ENCODE assay signal across 8 cellular contexts in the genomic region with DNA sequence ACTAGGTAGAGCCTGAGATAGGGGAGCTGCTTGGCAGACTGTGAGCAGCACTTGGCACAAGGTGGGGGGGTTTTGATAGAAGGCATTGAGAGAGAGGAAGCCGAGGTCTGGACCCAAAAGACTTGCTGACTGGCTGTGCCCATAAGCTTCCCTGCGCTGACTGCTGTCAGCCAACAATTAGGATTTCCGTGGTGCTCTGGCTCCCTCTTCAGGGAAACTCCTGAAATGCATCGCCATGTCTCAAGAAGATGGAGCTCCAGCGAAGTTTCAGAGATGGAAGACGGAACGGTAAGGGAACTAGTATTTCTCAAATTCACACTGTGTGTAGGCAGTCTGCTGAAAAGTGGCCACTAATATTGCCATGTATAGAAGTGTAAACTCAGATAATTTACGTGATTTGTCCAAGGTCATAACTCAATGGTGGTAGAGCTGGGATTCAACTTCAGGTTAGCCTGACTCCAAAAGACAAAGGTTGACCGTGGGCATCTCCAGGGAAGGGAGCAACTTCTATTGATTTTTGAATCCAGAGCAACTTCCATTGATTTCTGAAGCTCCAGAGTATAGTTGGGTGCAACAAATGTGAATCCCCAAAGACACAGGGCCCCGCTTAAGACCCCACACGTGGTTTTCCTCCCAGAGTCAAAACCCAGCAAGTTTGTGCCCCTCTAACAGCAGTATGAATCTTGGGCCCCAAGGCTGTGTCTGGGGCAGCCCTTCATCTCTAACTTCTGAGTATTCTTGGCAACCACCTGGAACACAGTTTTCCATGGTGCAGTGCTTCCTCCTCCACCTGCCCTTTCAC. TPM values are rescaled to one million over a fixed set of nuclear protein-coding genes. Genes with fewer than 3 reads are reported as not detected.
A peak's percentile ranks its signal among the peaks of the same experiment; 100 is the strongest.
DNase-seq lines count a peak whose midpoint lies in the region; ATAC-seq and TF ChIP-seq lines count a peak whose summit lies in the region.

No MANE protein-coding gene starts in this region.

- no peaks in the 10 kb centered on the region for H3K4me1 ChIP-seq in breast epithelium

- no peak for TF ChIP-seq POLR2A in breast epithelium (IDR thresholded peaks at IDR 0.05)

- no peaks in the 10 kb centered on the region for H3K9me3 ChIP-seq in breast epithelium

- H3K27ac ChIP-seq in breast epithelium: no peak overlapping the region

- H3K27me3 ChIP-seq in breast epithelium: peaks cover 0 to 4% of the 10 kb centered on the region in 2 donors

- TF ChIP-seq CTCF in WI38 (IDR thresholded peaks at IDR 0.05; ENCODE audit: low read depth, low read length): peak; percentile 79
- peak; percentile 65 to 88 (median 85) for TF ChIP-seq CTCF in breast epithelium (IDR thresholded peaks at IDR 0.05)

- peak; percentile 87 for DNase-seq in Ammon's horn (ENCODE audit: low spot score)
- peak; percentile 44 for DNase-seq in NCI-H2171 (lab: John Stamatoyannopoulos, UW)
- peak; percentile 66 to 78 for DNase-seq in breast epithelium (ENCODE audit: low spot score in 2 of 2)
- peak; percentile 42 to 83 for DNase-seq in left colon
- peak; percentile 69 for DNase-seq in stimulated activated CD4-positive, alpha-beta T cell treated with anti-CD3 and anti-CD28 coated beads, Interleukin-2, amount 100 ng/mL, for 4 hours (ENCODE audit: low read depth)

- ATAC-seq in GM19467 (IDR thresholded peaks at IDR 0.05; ENCODE audit: unreplicated experiment) (peak; percentile 34), left colon (peak; percentile 79), GM21390 (IDR thresholded peaks at IDR 0.05; ENCODE audit: unreplicated experiment) (no peak)

- intact Hi-C loops in breast epithelium (cut with DNase I; ENCODE audit: low total_unique reads): no loop called here
- intact Hi-C loops in left colon (cut with DNase I, micrococcal nuclease): loop anchor here (5.0 to 10.0 kb wide), 2 partner anchors 266 to 274 kb away; no protein-coding TSS in a partner anchor

- H3K4me3 ChIP-seq in WI38 (ENCODE audit: low read depth, low read length): no peak overlapping the region
- H3K4me3 ChIP-seq in breast epithelium: no peak overlapping the region

- H3K36me3 ChIP-seq in breast epithelium: no peaks in the 10 kb centered on the region

RNA-seq across cellular contexts. Expression of a gene that starts 44.5 kb away (rescaled TPM):
- total RNA-seq in breast epithelium (under 1 TPM in 1 of 3 donors, not detected in 2; 0.66 TPM), left colon (not detected)

RNA-seq across cellular contexts. Expression of a gene that starts 52.0 kb away (rescaled TPM):
- total RNA-seq in breast epithelium (not detected), left colon (not detected)

RNA-seq across cellular contexts. Expression of a gene that starts 55.7 kb away (rescaled TPM):
- total RNA-seq in breast epithelium: not detected
- not detected for total RNA-seq in left colon
